ENCODE assay signal across 11 cellular contexts in genomic region chr1:202575906-202576653, GRCh38.
A peak's percentile ranks its signal among the peaks of the same experiment; 100 is the strongest.
DNase-seq lines count a peak whose midpoint lies in the region; ATAC-seq and TF ChIP-seq lines count a peak whose summit lies in the region.
"Had no signal": no experiment of that assay in that cellular context is flagged by ENCODE, and none has a peak within 500 bp of the region (broad histone marks: within the 10 kb centered on the region; RNA-seq: fewer than 3 reads in every experiment).

No MANE protein-coding gene starts in this region.

- intact Hi-C loops in MCF 10A (cut with micrococcal nuclease) (no loop called here), lower lobe of right lung (cut with DNase I) (no loop called here), tibial artery (cut with DNase I; ENCODE audit: low total_unique reads) (loop anchor here (2.0 kb wide), 1 partner anchor 49 kb away; no protein-coding TSS in a partner anchor)

- H3K27ac Mint-ChIP-seq in MCF 10A (ENCODE audit: low read depth, unreplicated experiment): no peak overlapping the region
- no peak overlapping the region for H3K27ac Mint-ChIP-seq in natural killer cell treated with Interleukin-12 subunit alpha and Interleukin-12 subunit beta and Interleukin-15 and Interleukin-18, amount 100 ng/mL, for 72 hours

- H3K36me3 Mint-ChIP-seq in MCF 10A (ENCODE audit: insufficient read depth, unreplicated experiment): peaks cover 17% of the 10 kb centered on the region
- H3K36me3 Mint-ChIP-seq in natural killer cell treated with Interleukin-12 subunit alpha and Interleukin-12 subunit beta and Interleukin-15 and Interleukin-18, amount 100 ng/mL, for 72 hours: peaks cover 17% of the 10 kb centered on the region

- peaks cover 29% of the 10 kb centered on the region for H3K36me3 ChIP-seq in lower lobe of right lung
- peaks cover 39 to 55% (median 42%) of the 10 kb centered on the region in 3 donors for H3K36me3 ChIP-seq in tibial artery

- H3K4me3 ChIP-seq in lower lobe of right lung: no peak overlapping the region
- no peak overlapping the region for H3K4me3 ChIP-seq in tibial artery

- POLR2A ChIA-PET in MCF 10A (lab: Yijun Ruan, JAX): interaction anchor here (0.7 to 9.4 kb wide), 8 partner anchors 11 to 170 kb away, joined by 3 to 146 read pairs (median 6); no protein-coding TSS in a partner anchor

- no peaks in the 10 kb centered on the region for H3K9me3 Mint-ChIP-seq in MCF 10A (ENCODE audit: unreplicated experiment)
- H3K9me3 Mint-ChIP-seq in natural killer cell treated with Interleukin-12 subunit alpha and Interleukin-12 subunit beta and Interleukin-15 and Interleukin-18, amount 100 ng/mL, for 72 hours: no peaks in the 10 kb centered on the region

- no TSS peak for BruUV-seq in MCF 10A (replicated peaks; lab: Mats Ljungman, UMichigan)

- peak; percentile 80 for DNase-seq in M059J (ENCODE audit: low read depth)
- peak; percentile 27 for DNase-seq in MCF 10A (ENCODE audit: unreplicated experiment)
- no peak for DNase-seq in lower lobe of right lung
- no peak for DNase-seq in tibial artery
- DNase-seq in activated CD4-positive, alpha-beta T cell treated with anti-CD3 and anti-CD28 coated beads for 1 hour: no peak
- DNase-seq in natural killer cell treated with Interleukin-12 subunit alpha and Interleukin-12 subunit beta and Interleukin-15 and Interleukin-18, amount 100 ng/mL, for 72 hours (ENCODE audit: low spot score): no peak
- DNase-seq: central memory CD4-positive, alpha-beta T cell; DMS153; NCI-H1105 treated with DMSO at 0.1 percent for 48 hours had no signal

- H3K27ac ChIP-seq in lower lobe of right lung (peak overlapping the region; percentile 43), tibial artery (peak overlapping the region; percentile 68 to 95)

- no peaks in the 10 kb centered on the region for H3K27me3 ChIP-seq in lower lobe of right lung (ENCODE audit: low read depth)
- no peaks in the 10 kb centered on the region for H3K27me3 ChIP-seq in tibial artery

- TF ChIP-seq CTCF in MCF 10A (IDR thresholded peaks at IDR 0.05; ENCODE audit: unreplicated experiment): no peak
- TF ChIP-seq CTCF in lower lobe of right lung (IDR thresholded peaks at IDR 0.05): no peak
- no peak for TF ChIP-seq CTCF in tibial artery (IDR thresholded peaks at IDR 0.05)

- peaks cover 42% of the 10 kb centered on the region for H3K4me1 ChIP-seq in lower lobe of right lung
- H3K4me1 ChIP-seq in tibial artery: peaks cover 0 to 92% (median 65%) of the 10 kb centered on the region in 4 donors

- no peak overlapping the region for H3K4me3 Mint-ChIP-seq in MCF 10A (ENCODE audit: unreplicated experiment)
- no peak overlapping the region for H3K4me3 Mint-ChIP-seq in natural killer cell treated with Interleukin-12 subunit alpha and Interleukin-12 subunit beta and Interleukin-15 and Interleukin-18, amount 100 ng/mL, for 72 hours

- CTCF ChIA-PET in MCF 10A (lab: Yijun Ruan, JAX): interaction anchor here (0.6 to 3.6 kb wide), 10 partner anchors 11 to 951 kb away, joined by 3 to 34 read pairs (median 4); no protein-coding TSS in a partner anchor

- H3K4me1 Mint-ChIP-seq in MCF 10A (ENCODE audit: insufficient read depth, unreplicated experiment): peaks cover 41% of the 10 kb centered on the region
- H3K4me1 Mint-ChIP-seq in natural killer cell treated with Interleukin-12 subunit alpha and Interleukin-12 subunit beta and Interleukin-15 and Interleukin-18, amount 100 ng/mL, for 72 hours (ENCODE audit: low read depth in 2 of 2): no peaks in the 10 kb centered on the region

- no peaks in the 10 kb centered on the region for H3K27me3 Mint-ChIP-seq in MCF 10A (ENCODE audit: insufficient read depth, unreplicated experiment)
- no peaks in the 10 kb centered on the region for H3K27me3 Mint-ChIP-seq in natural killer cell treated with Interleukin-12 subunit alpha and Interleukin-12 subunit beta and Interleukin-15 and Interleukin-18, amount 100 ng/mL, for 72 hours

- no peak for ATAC-seq in lower lobe of right lung
- ATAC-seq in GM19452 (IDR thresholded peaks at IDR 0.05; ENCODE audit: unreplicated experiment): no peak
- no peak for ATAC-seq in GM21423 (IDR thresholded peaks at IDR 0.05; ENCODE audit: unreplicated experiment)
- ATAC-seq in natural killer cell treated with Interleukin-12 subunit alpha and Interleukin-12 subunit beta and Interleukin-15 and Interleukin-18, amount 100 ng/mL, for 72 hours: no peak

- H3K9me3 ChIP-seq in lower lobe of right lung (no peaks in the 10 kb centered on the region), tibial artery (no peaks in the 10 kb centered on the region)

Comparison
In these comparisons a context has a peak if more than half of its experiments do, and no peak if none do; other contexts are left out.
1. DNase-seq: peak in M059J (single experiment) and MCF 10A (single experiment); none in lower lobe of right lung (single experiment), tibial artery (0 of 2), activated CD4-positive, alpha-beta T cell treated with anti-CD3 and anti-CD28 coated beads for 1 hour (single experiment) and natural killer cell treated with Interleukin-12 subunit alpha and Interleukin-12 subunit beta and Interleukin-15 and Interleukin-18, amount 100 ng/mL, for 72 hours (single experiment).